Comparison of ENCODE assay signal across 11 cellular contexts in the genomic region with DNA sequence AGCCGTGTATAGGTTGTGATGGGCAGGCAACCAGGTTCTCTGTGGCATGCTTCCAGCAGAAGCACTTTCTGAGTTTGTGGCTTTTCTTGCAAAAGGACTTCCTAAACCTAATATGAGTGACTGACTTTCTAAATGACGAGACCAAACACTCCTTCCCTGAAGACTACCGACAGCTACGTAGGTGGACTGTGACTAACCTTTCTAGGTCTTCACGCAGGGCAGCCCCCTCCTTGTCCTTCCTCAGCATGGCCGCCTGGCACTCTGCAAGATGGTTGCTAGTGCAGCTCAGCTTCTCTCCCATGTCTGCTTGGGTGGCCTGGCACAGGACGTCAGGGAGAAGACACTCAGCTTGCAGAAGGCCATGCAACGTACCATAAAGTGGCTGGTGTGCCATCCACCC. TPM values are rescaled to one million over a fixed set of nuclear protein-coding genes. Genes with fewer than 3 reads are reported as not detected.
DNase-seq lines count a peak whose midpoint lies in the region; ATAC-seq and TF ChIP-seq lines count a peak whose summit lies in the region.
"Had no signal": no experiment of that assay in that cellular context is flagged by ENCODE, and none has a peak within 500 bp of the region (broad histone marks: within the 10 kb centered on the region; RNA-seq: fewer than 3 reads in every experiment).

No MANE protein-coding gene starts in this region.

- intact Hi-C loops in MCF 10A (cut with micrococcal nuclease), result no loop called here

- no peak for TF ChIP-seq CTCF in MCF 10A (IDR thresholded peaks at IDR 0.05; ENCODE audit: unreplicated experiment)

- peak overlapping the region; percentile 77 for H3K27ac Mint-ChIP-seq in activated T-helper 17 cell treated with anti-CD3 and anti-CD28 coated beads, Interleukin-2, amount 50 U/mL, for 72 hours
- peak overlapping the region; percentile 81 for H3K27ac Mint-ChIP-seq in stimulated activated effector memory CD8-positive, alpha-beta T cell treated with anti-CD3 and anti-CD28 coated beads, Interleukin-12 subunit alpha, Interleukin-12 subunit beta, amount 100 ng/mL, for 72 hours
- no peak overlapping the region for H3K27ac Mint-ChIP-seq in MCF 10A (ENCODE audit: low read depth, unreplicated experiment)

- H3K27me3 Mint-ChIP-seq in activated T-helper 17 cell treated with anti-CD3 and anti-CD28 coated beads, Interleukin-2, amount 50 U/mL, for 72 hours, result no peaks in the 10 kb centered on the region
- no peaks in the 10 kb centered on the region for H3K27me3 Mint-ChIP-seq in MCF 10A (ENCODE audit: insufficient read depth, unreplicated experiment)

- no peaks in the 10 kb centered on the region for H3K9me3 Mint-ChIP-seq in activated T-helper 17 cell treated with anti-CD3 and anti-CD28 coated beads, Interleukin-2, amount 50 U/mL, for 72 hours
- no peaks in the 10 kb centered on the region for H3K9me3 Mint-ChIP-seq in stimulated activated effector memory CD8-positive, alpha-beta T cell treated with anti-CD3 and anti-CD28 coated beads, Interleukin-12 subunit alpha, Interleukin-12 subunit beta, amount 100 ng/mL, for 72 hours
- no peaks in the 10 kb centered on the region for H3K9me3 Mint-ChIP-seq in MCF 10A (ENCODE audit: unreplicated experiment)

- peak; percentile 54 for ATAC-seq in HG03432 (IDR thresholded peaks at IDR 0.05; ENCODE audit: unreplicated experiment)
- peak; percentile 87 for ATAC-seq in activated T-helper 17 cell treated with anti-CD3 and anti-CD28 coated beads, Interleukin-2, amount 50 U/mL, for 72 hours (replicated peaks)
- peak; percentile 93 for ATAC-seq in stimulated activated effector memory CD8-positive, alpha-beta T cell treated with anti-CD3 and anti-CD28 coated beads, Interleukin-12 subunit alpha, Interleukin-12 subunit beta, amount 100 ng/mL, for 72 hours
- ATAC-seq in HG03159 (IDR thresholded peaks at IDR 0.05; ENCODE audit: unreplicated experiment), result no peak

- peaks cover 100% of the 10 kb centered on the region for H3K36me3 Mint-ChIP-seq in activated T-helper 17 cell treated with anti-CD3 and anti-CD28 coated beads, Interleukin-2, amount 50 U/mL, for 72 hours (ENCODE audit: low read depth)
- peaks cover 100% of the 10 kb centered on the region for H3K36me3 Mint-ChIP-seq in stimulated activated effector memory CD8-positive, alpha-beta T cell treated with anti-CD3 and anti-CD28 coated beads, Interleukin-12 subunit alpha, Interleukin-12 subunit beta, amount 100 ng/mL, for 72 hours
- H3K36me3 Mint-ChIP-seq in MCF 10A (ENCODE audit: insufficient read depth, unreplicated experiment), result peaks cover 52% of the 10 kb centered on the region

- peaks cover 59% of the 10 kb centered on the region for H3K4me1 Mint-ChIP-seq in activated T-helper 17 cell treated with anti-CD3 and anti-CD28 coated beads, Interleukin-2, amount 50 U/mL, for 72 hours
- H3K4me1 Mint-ChIP-seq in stimulated activated effector memory CD8-positive, alpha-beta T cell treated with anti-CD3 and anti-CD28 coated beads, Interleukin-12 subunit alpha, Interleukin-12 subunit beta, amount 100 ng/mL, for 72 hours, result peaks cover 95% of the 10 kb centered on the region
- H3K4me1 Mint-ChIP-seq in MCF 10A (ENCODE audit: insufficient read depth, unreplicated experiment), result no peaks in the 10 kb centered on the region

- CTCF ChIA-PET in MCF 10A (lab: Yijun Ruan, JAX), result interaction anchor here (1.5 to 1.7 kb wide), 2 partner anchors 114 to 115 kb away, joined by 5 to 6 read pairs; no protein-coding TSS in a partner anchor

- POLR2A ChIA-PET in MCF 10A (lab: Yijun Ruan, JAX), result interaction anchor here (0.6 to 1.8 kb wide), 2 partner anchors 8 to 504 kb away, joined by 3 to 4 read pairs; no protein-coding TSS in a partner anchor

- peak; percentile 35 for DNase-seq in activated gamma-delta T cell treated with anti-CD3 and anti-CD28 coated beads, Interleukin-2, amount 50 U/mL, for 16 hours (ENCODE audit: low read depth)
- no peak for DNase-seq in activated gamma-delta T cell treated with Interleukin-2 at 50 U/mL for 16 hours
- peak; percentile 40 to 80 for DNase-seq in stimulated activated effector memory CD8-positive, alpha-beta T cell treated with anti-CD3 and anti-CD28 coated beads, Interleukin-12 subunit alpha, Interleukin-12 subunit beta, amount 100 ng/mL, for 72 hours (ENCODE audit: low spot score in 2 of 2)
- no peak for DNase-seq in pons (ENCODE audit: low spot score)
- no peak for DNase-seq in MCF 10A (ENCODE audit: unreplicated experiment)
- DNase-seq: NCI-H1105, NCI-H82 had no signal

- H3K4me3 Mint-ChIP-seq in activated T-helper 17 cell treated with anti-CD3 and anti-CD28 coated beads, Interleukin-2, amount 50 U/mL, for 72 hours, result peak overlapping the region; percentile 63
- peak overlapping the region; percentile 73 for H3K4me3 Mint-ChIP-seq in stimulated activated effector memory CD8-positive, alpha-beta T cell treated with anti-CD3 and anti-CD28 coated beads, Interleukin-12 subunit alpha, Interleukin-12 subunit beta, amount 100 ng/mL, for 72 hours
- no peak overlapping the region for H3K4me3 Mint-ChIP-seq in MCF 10A (ENCODE audit: unreplicated experiment)

- BruUV-seq in MCF 10A (replicated peaks; lab: Mats Ljungman, UMichigan), result no TSS peak

RNA-seq across cellular contexts. Expression of gene CXCR6, which starts 20.9 kb away (rescaled TPM):
- total RNA-seq in activated T-helper 17 cell treated with anti-CD3 and anti-CD28 coated beads, Interleukin-2, amount 50 U/mL, for 72 hours, result 10 to 100 TPM; 13.7 to 25.4 TPM
- total RNA-seq in MCF 10A (2022), result not detected in 2 replicates
- total RNA-seq: fibroblast of lung had no signal

RNA-seq across cellular contexts. Expression of gene FYCO1, which starts 31.5 kb away (rescaled TPM):
- 10 to 100 TPM; 15.5 to 26.2 TPM for total RNA-seq in activated T-helper 17 cell treated with anti-CD3 and anti-CD28 coated beads, Interleukin-2, amount 50 U/mL, for 72 hours
- 17.0 and 18.4 TPM in 2 replicates for total RNA-seq in MCF 10A (2022)

Comparison
In these comparisons a context has a peak if more than half of its experiments do, and no peak if none do; other contexts are left out.
1. DNase-seq: peak in activated gamma-delta T cell treated with anti-CD3 and anti-CD28 coated beads, Interleukin-2, amount 50 U/mL, for 16 hours (single experiment) and stimulated activated effector memory CD8-positive, alpha-beta T cell treated with anti-CD3 and anti-CD28 coated beads, Interleukin-12 subunit alpha, Interleukin-12 subunit beta, amount 100 ng/mL, for 72 hours (2 of 2); none in activated gamma-delta T cell treated with Interleukin-2 at 50 U/mL for 16 hours (single experiment), pons (single experiment) and MCF 10A (single experiment).
2. RNA of gene CXCR6, which starts 20.9 kb away (total RNA-seq): 13.7 to 25.4 TPM in activated T-helper 17 cell treated with anti-CD3 and anti-CD28 coated beads, Interleukin-2, amount 50 U/mL, for 72 hours; not detected in MCF 10A; every median in the first group is over 10 times any median in the second.